9 cellular contexts compared by ENCODE assay signal in the genomic region with DNA sequence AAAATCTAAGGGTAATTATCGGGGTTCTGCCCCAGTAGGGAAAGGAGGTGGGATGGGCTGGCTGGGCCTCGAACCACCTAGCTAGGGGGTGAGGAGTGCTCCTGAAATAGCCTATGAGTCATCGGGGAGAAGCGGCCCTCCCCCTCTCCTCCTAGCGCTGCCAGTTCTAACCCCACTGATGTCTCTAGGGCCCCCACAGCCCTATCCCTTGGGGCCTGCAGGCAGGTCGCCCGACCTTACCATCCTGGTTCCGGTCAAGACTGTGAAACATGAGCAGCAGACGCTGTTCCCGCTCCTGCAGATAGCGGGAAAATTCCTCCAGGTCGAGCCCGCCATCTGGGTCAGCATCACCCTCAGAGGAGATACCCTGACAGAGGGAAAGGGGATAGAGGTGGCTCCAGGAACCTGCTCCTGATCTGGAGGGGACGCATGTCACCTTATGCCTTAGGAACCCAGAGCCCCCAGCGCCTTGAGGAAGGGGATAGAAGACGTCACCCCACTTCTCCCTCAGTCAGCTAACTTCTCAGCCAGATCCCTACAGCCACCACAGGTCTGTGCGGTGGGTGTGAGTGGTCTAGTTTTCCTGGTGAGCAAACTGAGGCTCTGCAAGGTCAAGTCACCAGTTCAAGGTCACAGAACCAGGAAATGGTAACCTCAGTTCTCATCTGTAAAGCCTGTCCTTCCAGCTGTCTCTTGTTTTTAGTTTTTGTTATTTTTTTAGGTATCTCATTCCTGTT. TPM values are rescaled to one million over a fixed set of nuclear protein-coding genes. Genes with fewer than 3 reads are reported as not detected.
DNase-seq lines count a peak whose midpoint lies in the region; ATAC-seq and TF ChIP-seq lines count a peak whose summit lies in the region.
"Had no signal": no experiment of that assay in that cellular context is flagged by ENCODE, and none has a peak within 500 bp of the region (broad histone marks: within the 10 kb centered on the region; RNA-seq: fewer than 3 reads in every experiment).

No MANE protein-coding gene starts in this region.

- peak overlapping the region in 5 of 7 donors; percentile 81 to 91 (median 84) for H3K27ac Mint-ChIP-seq in CD4-positive, alpha-beta memory T cell
- peak overlapping the region; percentile 11 to 93 (median 89) for H3K27ac Mint-ChIP-seq in naive thymus-derived CD8-positive, alpha-beta T cell

- no peaks in the 10 kb centered on the region for H3K9me2 ChIP-seq in GM23248 (ENCODE audit: insufficient read depth)

- H3K9me3 ChIP-seq in CD4-positive, alpha-beta memory T cell (ENCODE audit: control insufficient read depth in 1 of 2, low read length in 2 of 2), result peaks cover 0 to 18% of the 10 kb centered on the region in 2 donors
- no peaks in the 10 kb centered on the region for H3K9me3 ChIP-seq in GM23248 (ENCODE audit: low read depth)
- H3K9me3 ChIP-seq: SJSA1 had no signal

- H3K4me2 ChIP-seq in GM23248 (ENCODE audit: unreplicated experiment), result no peak overlapping the region

- peaks cover 9 to 34% (median 15%) of the 10 kb centered on the region in 4 donors for H3K4me1 Mint-ChIP-seq in CD4-positive, alpha-beta memory T cell
- peaks cover 13 to 29% (median 22%) of the 10 kb centered on the region in 4 donors for H3K4me1 Mint-ChIP-seq in naive thymus-derived CD8-positive, alpha-beta T cell

- in situ Hi-C loops in GM23248 (cut with MboI), result no loop called here
- in situ Hi-C loops in astrocyte of the cerebellum (cut with HindIII; ENCODE audit: low sequenced_read_pairs), result no loop called here

- H3K4me1 ChIP-seq in CD4-positive, alpha-beta memory T cell (ENCODE audit: insufficient read depth, low read length), result peaks cover 11% of the 10 kb centered on the region
- 0 out of 2 replicates have a peak, but pooled peaks cover 3% of the 10 kb centered on the region for H3K4me1 ChIP-seq in GM23248 (ENCODE audit: insufficient read depth)

- no peak for ATAC-seq in naive thymus-derived CD8-positive, alpha-beta T cell
- ATAC-seq in GM21515 (IDR thresholded peaks at IDR 0.05; ENCODE audit: unreplicated experiment) (no peak), HG03378 (IDR thresholded peaks at IDR 0.05; ENCODE audit: unreplicated experiment) (no peak)

- 91 to 92% methylated on average over 17 of the region's 17 CpGs for WGBS in GM23248 (ENCODE audit: low coverage in 1 of 2, low lambda C conversion rate in 2 of 2, missing lambda C conversion rate in 2 of 2), 2 experiments

- H3K9ac ChIP-seq in GM23248, result no peak overlapping the region

- H3F3A ChIP-seq in GM23248 (ENCODE audit: insufficient read depth), result no peaks in the 10 kb centered on the region

- no peaks in the 10 kb centered on the region for H3K27me3 Mint-ChIP-seq in CD4-positive, alpha-beta memory T cell
- H3K27me3 Mint-ChIP-seq in naive thymus-derived CD8-positive, alpha-beta T cell, result no peaks in the 10 kb centered on the region

- POLR2A ChIA-PET in CD4-positive, alpha-beta memory T cell (lab: Charles Lee; ENCODE audit: partially characterized antibody), result interaction anchor here (1.1 to 3.5 kb wide), 5 partner anchors 23 to 1462 kb away, joined by 3 to 35 read pairs (median 4); a partner anchor contains a TSS
- POLR2A ChIA-PET in naive thymus-derived CD8-positive, alpha-beta T cell (lab: Charles Lee), result no interaction called here

- TF ChIP-seq POLR2A in erythroblast (IDR thresholded peaks at IDR 0.05; ENCODE audit: low read length), result no peak

- no peak for DNase-seq in CD4-positive, alpha-beta memory T cell
- peak; percentile 31 for DNase-seq in GM23248
- no peak for DNase-seq in astrocyte of the cerebellum (ENCODE audit: low read depth)
- DNase-seq in naive thymus-derived CD8-positive, alpha-beta T cell, result no peak
- DNase-seq in amniotic stem cell (lab: John Stamatoyannopoulos, UW), result no peak
- DNase-seq in erythroblast (lab: John Stamatoyannopoulos, UW), result no peak

- H3K27me3 ChIP-seq in CD4-positive, alpha-beta memory T cell (ENCODE audit: insufficient read depth, low read length), result no peaks in the 10 kb centered on the region
- H3K27me3 ChIP-seq in GM23248 (replicated peaks; ENCODE audit: insufficient read depth), result peaks cover 3% of the 10 kb centered on the region; the same call in 1 of the 2 replicates

- no peak for TF ChIP-seq CTCF in astrocyte of the cerebellum (IDR thresholded peaks at IDR 0.05; ENCODE audit: low read depth, low read length, missing control alignments)

- no peak overlapping the region for H2AFZ ChIP-seq in GM23248

- CTCF ChIA-PET in CD4-positive, alpha-beta memory T cell (lab: Charles Lee; ENCODE audit: partially characterized antibody), result no interaction called here

- H3K4me3 Mint-ChIP-seq in CD4-positive, alpha-beta memory T cell, result peak overlapping the region; percentile 76 to 91 (median 88)
- H3K4me3 Mint-ChIP-seq in naive thymus-derived CD8-positive, alpha-beta T cell, result peak overlapping the region; percentile 85 to 95 (median 90)

- H3K79me2 ChIP-seq in GM23248 (ENCODE audit: insufficient read depth), result no peaks in the 10 kb centered on the region

- H3K36me3 Mint-ChIP-seq in CD4-positive, alpha-beta memory T cell, result peaks cover 26 to 29% of the 10 kb centered on the region in 2 donors
- H3K36me3 Mint-ChIP-seq in naive thymus-derived CD8-positive, alpha-beta T cell, result peaks cover 14 to 45% (median 30%) of the 10 kb centered on the region in 3 donors

- no peak overlapping the region for H3K27ac ChIP-seq in CD4-positive, alpha-beta memory T cell (ENCODE audit: low read depth, low read length)
- H3K27ac ChIP-seq in GM23248, result no peak overlapping the region
- H3K27ac ChIP-seq: SJSA1 had no signal

- H4K20me1 ChIP-seq in GM23248 (ENCODE audit: insufficient read depth), result no peaks in the 10 kb centered on the region

- intact Hi-C loops in CD4-positive, alpha-beta memory T cell (cut with micrococcal nuclease), result no loop called here

- peaks cover 14% of the 10 kb centered on the region for H3K36me3 ChIP-seq in CD4-positive, alpha-beta memory T cell (ENCODE audit: insufficient read depth, low read length)
- H3K36me3 ChIP-seq in GM23248 (ENCODE audit: low read depth), result no peaks in the 10 kb centered on the region
- H3K36me3 ChIP-seq: SJSA1 had no signal

- H3K4me3 ChIP-seq in CD4-positive, alpha-beta memory T cell (ENCODE audit: low read length in 2 of 2), result no peak overlapping the region
- no peak overlapping the region for H3K4me3 ChIP-seq in GM23248
- H3K4me3 ChIP-seq in astrocyte of the cerebellum (ENCODE audit: low read depth, low read length), result peak overlapping the region; percentile 55
- H3K4me3 ChIP-seq: SJSA1 had no signal

- H3K9me3 Mint-ChIP-seq in CD4-positive, alpha-beta memory T cell, result peaks cover 0 to 22% (median 4%) of the 10 kb centered on the region in 8 donors
- peaks cover 0 to 21% (median 5%) of the 10 kb centered on the region in 9 donors for H3K9me3 Mint-ChIP-seq in naive thymus-derived CD8-positive, alpha-beta T cell

RNA-seq across cellular contexts. Expression of a gene that starts 1.5 kb away (rescaled TPM):
- 10 to 100 TPM; 24.9 to 25.5 TPM for total RNA-seq in CD4-positive, alpha-beta memory T cell
- 10 to 100 TPM in 1 of 2 donors, 1 to 10 TPM in 1; 8.2 to 24.3 TPM for polyA plus RNA-seq in CD4-positive, alpha-beta memory T cell
- 33.2 and 43.3 TPM in 2 replicates for total RNA-seq in GM23248 (2014; rRNA removed; shearing (Covaris generic))
- polyA plus RNA-seq in GM23248 (2016; fragmentation: Nextera tagmentation; extraction: Ambion mirVana), result 12.5 and 13.7 TPM in 2 replicates
- total RNA-seq in naive thymus-derived CD8-positive, alpha-beta T cell, result 10 to 100 TPM; 19.0 to 24.5 TPM
- polyA plus RNA-seq in naive thymus-derived CD8-positive, alpha-beta T cell, result 10 to 100 TPM; 14.6 to 29.6 (median 15.9) TPM

RNA-seq across cellular contexts. Expression of a gene that starts 5.9 kb away (rescaled TPM):
- 1 to 10 TPM; 4.2 to 5.1 TPM for total RNA-seq in CD4-positive, alpha-beta memory T cell
- 10 to 100 TPM in 1 of 2 donors, 1 to 10 TPM in 1; 4.3 to 10.3 TPM for polyA plus RNA-seq in CD4-positive, alpha-beta memory T cell
- total RNA-seq in GM23248 (2014; rRNA removed; shearing (Covaris generic)), result not detected in 2 replicates
- not detected in 2 replicates for polyA plus RNA-seq in GM23248 (2016; fragmentation: Nextera tagmentation; extraction: Ambion mirVana)
- total RNA-seq in naive thymus-derived CD8-positive, alpha-beta T cell, result 10 to 100 TPM in 1 of 2 experiments, 1 to 10 TPM in 1; 8.5 to 10.5 TPM
- 1 to 10 TPM; 4.3 to 5.8 (median 5.7) TPM for polyA plus RNA-seq in naive thymus-derived CD8-positive, alpha-beta T cell
- total RNA-seq: SJSA1 had no signal

RNA-seq across cellular contexts. Expression of a gene that starts 23.5 kb away (rescaled TPM):
- 100 to 1,000 TPM; 105 to 113 TPM for total RNA-seq in CD4-positive, alpha-beta memory T cell
- 10 to 100 TPM; 39.6 to 77.8 TPM for polyA plus RNA-seq in CD4-positive, alpha-beta memory T cell
- total RNA-seq in GM23248 (2014; rRNA removed; shearing (Covaris generic)), result not detected in 2 replicates
- polyA plus RNA-seq in GM23248 (2016; fragmentation: Nextera tagmentation; extraction: Ambion mirVana), result not detected in 2 replicates
- total RNA-seq in naive thymus-derived CD8-positive, alpha-beta T cell, result 100 to 1,000 TPM; 105 to 110 TPM
- 100 to 1,000 TPM in 1 of 3 donors, 10 to 100 TPM in 2; 35.4 to 106 (median 67.7) TPM for polyA plus RNA-seq in naive thymus-derived CD8-positive, alpha-beta T cell
- total RNA-seq: SJSA1 had no signal

RNA-seq across cellular contexts. Expression of a gene that starts 24.6 kb away (rescaled TPM):
- total RNA-seq in CD4-positive, alpha-beta memory T cell, result not detected
- not detected for polyA plus RNA-seq in CD4-positive, alpha-beta memory T cell
- not detected in 2 replicates for total RNA-seq in GM23248 (2014; rRNA removed; shearing (Covaris generic))
- not detected in 2 replicates for polyA plus RNA-seq in GM23248 (2016; fragmentation: Nextera tagmentation; extraction: Ambion mirVana)
- total RNA-seq in naive thymus-derived CD8-positive, alpha-beta T cell, result under 1 TPM; 0.62 to 0.96 TPM
- polyA plus RNA-seq in naive thymus-derived CD8-positive, alpha-beta T cell, result under 1 TPM in 1 of 3 donors, not detected in 2; 0.38 TPM
- total RNA-seq: SJSA1 had no signal

RNA-seq across cellular contexts. Expression of a gene that starts 33.5 kb away (rescaled TPM):
- 100 to 1,000 TPM; 168 to 169 TPM for total RNA-seq in CD4-positive, alpha-beta memory T cell
- polyA plus RNA-seq in CD4-positive, alpha-beta memory T cell, result 10 to 100 TPM in 1 of 2 donors, 1 to 10 TPM in 1; 4.3 to 25.3 TPM
- total RNA-seq in GM23248 (2014; rRNA removed; shearing (Covaris generic)), result 55.1 and 61.6 TPM in 2 replicates
- 16.9 and 17.3 TPM in 2 replicates for polyA plus RNA-seq in GM23248 (2016; fragmentation: Nextera tagmentation; extraction: Ambion mirVana)
- total RNA-seq in naive thymus-derived CD8-positive, alpha-beta T cell, result 100 to 1,000 TPM; 159 to 167 TPM
- 10 to 100 TPM; 14.5 to 26.2 (median 14.7) TPM for polyA plus RNA-seq in naive thymus-derived CD8-positive, alpha-beta T cell

Comparison
In these comparisons a context has a peak if more than half of its experiments do, and no peak if none do; other contexts are left out.
1. RNA of a gene that starts 23.5 kb away (total RNA-seq): 105 to 113 TPM in CD4-positive, alpha-beta memory T cell and 105 to 110 TPM in naive thymus-derived CD8-positive, alpha-beta T cell; not detected in GM23248; every median in the first group is over 100 times any median in the second.